ENCODE assay signal across 23 cellular contexts in the genomic region with DNA sequence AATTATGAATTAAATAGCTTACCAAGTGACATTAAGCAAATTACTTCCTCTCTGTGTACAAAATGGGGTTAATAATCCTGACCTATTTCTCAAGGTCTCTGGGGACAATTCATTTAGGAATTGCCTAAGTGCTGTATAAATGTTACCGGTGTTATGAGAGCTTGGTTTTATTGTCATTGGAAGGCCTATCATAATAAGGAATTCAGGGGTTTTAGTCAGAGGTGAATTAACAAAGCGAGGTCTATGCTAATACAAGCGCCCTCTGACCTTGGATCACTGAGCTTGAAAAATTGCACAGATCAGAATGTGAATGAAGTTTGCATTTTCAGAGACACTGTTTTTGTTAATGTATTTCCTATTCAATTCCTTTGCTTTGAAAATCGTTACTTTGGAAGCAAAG.
"Had no signal": no experiment of that assay in that cellular context is flagged by ENCODE, and none has a peak within 500 bp of the region (broad histone marks: within the 10 kb centered on the region; RNA-seq: fewer than 3 reads in every experiment).

No MANE protein-coding gene starts in this region.

- H3K9me3 Mint-ChIP-seq: activated B cell treated with CpG ODN at 0.5 μM for 24 hours; activated naive CD4-positive, alpha-beta T cell treated with anti-CD3 and anti-CD28 coated beads, Interleukin-2, amount 10 ng/mL, durations not matched to agents 7 days and 5 days; activated naive CD8-positive, alpha-beta T cell treated with anti-CD3 and anti-CD28 coated beads, Interleukin-2, amount 10 ng/mL, durations not matched to agents 7 days and 5 days; activated T-helper 1 cell treated with anti-CD3 and anti-CD28 coated beads, Interleukin-12 subunit alpha, Interleukin-12 subunit beta, Interleukin-2, Interleukin-4 antibody, amounts not matched to agents 30 ng/mL and 10 ng/mL and 1 ng/mL, durations not matched to agents 14 hours and 24 hours and 36 hours; brain; effector memory CD8-positive, alpha-beta T cell; natural killer cell treated with Interleukin-12 subunit alpha and Interleukin-12 subunit beta and Interleukin-15 and Interleukin-18, amount 100 ng/mL, for 72 hours had no signal

- H3K36me3 Mint-ChIP-seq: activated naive CD4-positive, alpha-beta T cell treated with anti-CD3 and anti-CD28 coated beads, Interleukin-2, amount 10 ng/mL, durations not matched to agents 7 days and 5 days; activated naive CD8-positive, alpha-beta T cell treated with anti-CD3 and anti-CD28 coated beads, Interleukin-2, amount 10 ng/mL, durations not matched to agents 7 days and 5 days; brain; natural killer cell treated with Interleukin-12 subunit alpha and Interleukin-12 subunit beta and Interleukin-15 and Interleukin-18, amount 100 ng/mL, for 72 hours had no signal

- H3K9me3 ChIP-seq: ascending aorta, gastroesophageal sphincter, mucosa of descending colon, spleen, tibial nerve had no signal

- H3K4me1 ChIP-seq: ascending aorta, gastroesophageal sphincter had no signal

- H3K4me3 ChIP-seq: ascending aorta, cardiac muscle cell, gastroesophageal sphincter, hepatocyte, mucosa of descending colon, spleen, tibial nerve had no signal

- H3K27me3 Mint-ChIP-seq: activated B cell treated with CpG ODN at 0.5 μM for 24 hours; activated CD4-positive, alpha-beta T cell treated with anti-CD3 and anti-CD28 coated beads for 36 hours; activated naive CD8-positive, alpha-beta T cell treated with anti-CD3 and anti-CD28 coated beads, Interleukin-2, amount 10 ng/mL, durations not matched to agents 7 days and 5 days; brain had no signal

- H3K4me3 Mint-ChIP-seq: activated B cell treated with CpG ODN at 0.5 μM for 24 hours; activated CD4-positive, alpha-beta T cell treated with anti-CD3 and anti-CD28 coated beads for 36 hours; activated naive CD4-positive, alpha-beta T cell treated with anti-CD3 and anti-CD28 coated beads, Interleukin-2, amount 10 ng/mL, durations not matched to agents 7 days and 5 days; activated naive CD8-positive, alpha-beta T cell treated with anti-CD3 and anti-CD28 coated beads, Interleukin-2, amount 10 ng/mL, durations not matched to agents 7 days and 5 days; activated T-helper 1 cell treated with anti-CD3 and anti-CD28 coated beads, Interleukin-12 subunit alpha, Interleukin-12 subunit beta, Interleukin-2, Interleukin-4 antibody, amounts not matched to agents 30 ng/mL and 10 ng/mL and 1 ng/mL, durations not matched to agents 14 hours and 24 hours and 36 hours; brain; effector memory CD8-positive, alpha-beta T cell; natural killer cell treated with Interleukin-12 subunit alpha and Interleukin-12 subunit beta and Interleukin-15 and Interleukin-18, amount 100 ng/mL, for 72 hours had no signal

- H3K27me3 ChIP-seq: ascending aorta, cardiac muscle cell, gastroesophageal sphincter, hepatocyte, spleen, tibial nerve had no signal

- ATAC-seq: activated CD4-positive, alpha-beta T cell treated with anti-CD3 and anti-CD28 coated beads for 36 hours; effector memory CD8-positive, alpha-beta T cell; gastroesophageal sphincter; left cardiac atrium; left ventricle myocardium superior; mucosa of descending colon; natural killer cell treated with Interleukin-12 subunit alpha and Interleukin-12 subunit beta and Interleukin-15 and Interleukin-18, amount 100 ng/mL, for 72 hours; right cardiac atrium had no signal

- H3K27ac Mint-ChIP-seq: activated B cell treated with CpG ODN at 0.5 μM for 24 hours; activated CD4-positive, alpha-beta T cell treated with anti-CD3 and anti-CD28 coated beads for 36 hours; activated naive CD4-positive, alpha-beta T cell treated with anti-CD3 and anti-CD28 coated beads, Interleukin-2, amount 10 ng/mL, durations not matched to agents 7 days and 5 days; activated naive CD8-positive, alpha-beta T cell treated with anti-CD3 and anti-CD28 coated beads, Interleukin-2, amount 10 ng/mL, durations not matched to agents 7 days and 5 days; activated T-helper 1 cell treated with anti-CD3 and anti-CD28 coated beads, Interleukin-12 subunit alpha, Interleukin-12 subunit beta, Interleukin-2, Interleukin-4 antibody, amounts not matched to agents 30 ng/mL and 10 ng/mL and 1 ng/mL, durations not matched to agents 14 hours and 24 hours and 36 hours; effector memory CD8-positive, alpha-beta T cell; natural killer cell treated with Interleukin-12 subunit alpha and Interleukin-12 subunit beta and Interleukin-15 and Interleukin-18, amount 100 ng/mL, for 72 hours had no signal

- DNase-seq: activated B cell treated with CpG ODN at 0.5 μM for 24 hours; activated CD4-positive, alpha-beta T cell treated with anti-CD3 and anti-CD28 coated beads for 36 hours; activated gamma-delta T cell; activated naive CD4-positive, alpha-beta T cell treated with anti-CD3 and anti-CD28 coated beads, Interleukin-2, amount 10 ng/mL, durations not matched to agents 7 days and 5 days; activated naive CD8-positive, alpha-beta T cell treated with anti-CD3 and anti-CD28 coated beads, Interleukin-2, amount 10 ng/mL, durations not matched to agents 7 days and 5 days; cortex of kidney; effector memory CD8-positive, alpha-beta T cell; left cardiac atrium; left ventricle myocardium superior; mucosa of descending colon; right cardiac atrium; spleen; stimulated activated naive CD4-positive, alpha-beta T cell treated with Interleukin-2 at 50 U/mL for 16 hours had no signal

- H3K36me3 ChIP-seq: ascending aorta, cardiac muscle cell, gastroesophageal sphincter, spleen, tibial nerve had no signal

- FAIRE-seq: endothelial cell of umbilical vein, keratinocyte had no signal

- H3K4me1 Mint-ChIP-seq: activated CD4-positive, alpha-beta T cell treated with anti-CD3 and anti-CD28 coated beads for 36 hours; activated naive CD4-positive, alpha-beta T cell treated with anti-CD3 and anti-CD28 coated beads, Interleukin-2, amount 10 ng/mL, durations not matched to agents 7 days and 5 days had no signal
